14 cellular contexts compared by ENCODE assay signal in the genomic region with DNA sequence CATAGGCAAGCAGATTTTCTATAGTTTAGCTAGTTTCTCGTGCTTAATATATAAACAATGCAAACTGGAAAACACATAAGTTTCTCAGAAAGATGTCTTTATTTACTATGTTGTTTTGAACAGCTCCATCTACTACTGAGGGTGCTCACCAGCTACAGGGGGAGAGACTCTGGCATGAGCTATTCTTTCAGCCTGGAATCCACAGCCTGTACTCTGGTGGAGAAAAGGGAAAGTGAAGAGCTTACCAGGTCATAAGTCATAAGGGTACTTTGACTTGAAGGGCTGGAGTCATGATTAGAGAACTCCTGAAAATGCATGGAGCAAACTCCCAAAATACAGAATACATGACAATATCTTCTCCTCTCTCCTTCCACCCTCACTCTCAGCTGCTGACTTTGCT.
"Had no signal": no experiment of that assay in that cellular context is flagged by ENCODE, and none has a peak within 500 bp of the region (broad histone marks: within the 10 kb centered on the region; RNA-seq: fewer than 3 reads in every experiment).

No MANE protein-coding gene starts in this region.

- ATAC-seq: gastroesophageal sphincter, left lung, pancreas had no signal

- H3K36me3 ChIP-seq: colonic mucosa, gastroesophageal sphincter, left lung, pancreas had no signal

- H3K27me3 ChIP-seq: colonic mucosa, gastroesophageal sphincter, left lung, pancreas, testis had no signal

- H3K9me3 ChIP-seq: colonic mucosa, gastroesophageal sphincter, pancreas, testis had no signal

- DNase-seq: activated CD4-positive, alpha-beta T cell treated with anti-CD3 and anti-CD28 coated beads, Interleukin-2, amount 50 U/mL, for 4 hours; activated CD4-positive, CD25-positive, alpha-beta regulatory T cell treated with anti-CD3 and anti-CD28 coated beads, Interleukin-2, amount 50 U/mL, for 72 hours; activated effector memory CD4-positive, alpha-beta T cell treated with anti-CD3 and anti-CD28 coated beads, Interleukin-2, amount 50 U/mL, for 16 hours; activated T-cell treated with anti-CD3 and anti-CD28 coated beads, Interleukin-2, amount 50 U/mL, for 24 hours; colonic mucosa; effector CD4-positive, alpha-beta T cell; left lung; nephron progenitor cell; pancreas; stimulated activated CD4-positive, alpha-beta T cell treated with anti-CD3 and anti-CD28 coated beads, Interleukin-4, amount 100 ng/mL, for 1 hour; stimulated activated CD8-positive, alpha-beta memory T cell treated with anti-CD3 and anti-CD28 coated beads, Interleukin-4, amount 100 ng/mL, for 48 hours; T-helper 2 cell; testis had no signal

- H3K4me1 ChIP-seq: pancreas had no signal

- H3K4me3 ChIP-seq: colonic mucosa, gastroesophageal sphincter, left lung, pancreas, testis had no signal

- H3K27ac ChIP-seq: colonic mucosa, gastroesophageal sphincter, left lung, pancreas, testis had no signal
